1 cellular context compared by ENCODE assay signal in genomic region chr5:77213601-77214000, GRCh38.
TF ChIP-seq lines count a peak whose summit lies in the region.

No MANE protein-coding gene starts in this region.

TF ChIP-seq in HEK293, 187 proteins besides CTCF, POLR2A, EP300 and RAD21 (continued from another document):
- no peak for TF ChIP-seq ZNF146 (tag by site-specific recombination; IDR thresholded peaks at IDR 0.05)
- no peak for TF ChIP-seq ZNF449 (tag by site-specific recombination; IDR thresholded peaks at IDR 0.05)
- no peak for TF ChIP-seq SP3 (tag by site-specific recombination; IDR thresholded peaks at IDR 0.05)
- TF ChIP-seq BCL6B (tag by site-specific recombination; IDR thresholded peaks at IDR 0.05) = no peak
- no peak for TF ChIP-seq ZNF610 (tag by site-specific recombination; IDR thresholded peaks at IDR 0.05; ENCODE audit: borderline replicate concordance)
- TF ChIP-seq HOXC10 (CRISPR knock-in tag; IDR thresholded peaks at IDR 0.05) = no peak
- peak; percentile 68 for TF ChIP-seq SCRT2 (tag by site-specific recombination; IDR thresholded peaks at IDR 0.05)
- TF ChIP-seq ZBTB10 (tag by site-specific recombination; IDR thresholded peaks at IDR 0.05) = no peak
- no peak for TF ChIP-seq ZNF501 (tag by site-specific recombination; IDR thresholded peaks at IDR 0.05)
- 0 out of 2 replicates have a peak, but pooled peaks have one; percentile 8 for TF ChIP-seq ZNF362 (tag by site-specific recombination; IDR thresholded peaks at IDR 0.05)
- TF ChIP-seq ZNF629 (tag by site-specific recombination; IDR thresholded peaks at IDR 0.05) = peak; percentile 74
- no peak for TF ChIP-seq ZNF777 (tag by site-specific recombination; IDR thresholded peaks at IDR 0.05; ENCODE audit: borderline replicate concordance)
- TF ChIP-seq ZNF843 (tag by site-specific recombination; IDR thresholded peaks at IDR 0.05) = no peak
- no peak for TF ChIP-seq ZNF26 (tag by site-specific recombination; IDR thresholded peaks at IDR 0.05)
- no peak for TF ChIP-seq ZNF548 (tag by site-specific recombination; IDR thresholded peaks at IDR 0.05)
- 0 out of 2 replicates have a peak, but pooled peaks have one; percentile 19 for TF ChIP-seq KLF9 (tag by site-specific recombination; IDR thresholded peaks at IDR 0.05; ENCODE audit: low read depth)
- TF ChIP-seq ZNF580 (tag by site-specific recombination; IDR thresholded peaks at IDR 0.05) = no peak
- TF ChIP-seq ZNF140 (tag by site-specific recombination; IDR thresholded peaks at IDR 0.05) = no peak
- no peak for TF ChIP-seq SETDB1 (IDR thresholded peaks at IDR 0.05; ENCODE audit: insufficient read length, low read length)
- TF ChIP-seq ZNF398 (tag by site-specific recombination; IDR thresholded peaks at IDR 0.05) = peak; percentile 40; the same call in 1 of the 2 replicates
- no peak for TF ChIP-seq ZNF155 (tag by site-specific recombination; IDR thresholded peaks at IDR 0.05)
- TF ChIP-seq BCL11A (tag by site-specific recombination; IDR thresholded peaks at IDR 0.05; ENCODE audit: low read depth) = 0 out of 2 replicates have a peak, but pooled peaks have one; percentile 23
- no peak; the same call in 1 of the 2 replicates for TF ChIP-seq ATF2 (tag by site-specific recombination; IDR thresholded peaks at IDR 0.05; ENCODE audit: low read depth)
- TF ChIP-seq ZNF2 (tag by site-specific recombination; IDR thresholded peaks at IDR 0.05) = no peak
- TF ChIP-seq ZNF791 (tag by site-specific recombination; IDR thresholded peaks at IDR 0.05) = no peak
- TF ChIP-seq ZBTB6 (tag by site-specific recombination; IDR thresholded peaks at IDR 0.05) = no peak
- peak; percentile 72 for TF ChIP-seq TSHZ1 (tag by site-specific recombination; IDR thresholded peaks at IDR 0.05; ENCODE audit: borderline replicate concordance)
- no peak for TF ChIP-seq ZNF529 (tag by site-specific recombination; IDR thresholded peaks at IDR 0.05; ENCODE audit: insufficient replicate concordance)
- TF ChIP-seq ZSCAN4 (tag by site-specific recombination; IDR thresholded peaks at IDR 0.05) = no peak
- peak; percentile 34; the same call in 1 of the 2 replicates for TF ChIP-seq ZEB2 (tag by site-specific recombination; IDR thresholded peaks at IDR 0.05)
- no peak for TF ChIP-seq TCF7L2 (IDR thresholded peaks at IDR 0.05; ENCODE audit: borderline replicate concordance, low read depth, low read length)
- TF ChIP-seq ZNF549 (tag by site-specific recombination; IDR thresholded peaks at IDR 0.05) = no peak
- TF ChIP-seq KLF10 (tag by site-specific recombination; IDR thresholded peaks at IDR 0.05) = no peak
- TF ChIP-seq ZNF677 (tag by site-specific recombination; IDR thresholded peaks at IDR 0.05) = no peak
- TF ChIP-seq ZNF423 (tag by site-specific recombination; IDR thresholded peaks at IDR 0.05) = no peak
- no peak for TF ChIP-seq ZBTB20 (tag by site-specific recombination; IDR thresholded peaks at IDR 0.05)
- no peak for TF ChIP-seq ZNF19 (tag by site-specific recombination; IDR thresholded peaks at IDR 0.05; ENCODE audit: low read depth)
- TF ChIP-seq ZFP69B (tag by site-specific recombination; IDR thresholded peaks at IDR 0.05) = no peak
- no peak for TF ChIP-seq ZNF221 (tag by site-specific recombination; IDR thresholded peaks at IDR 0.05; ENCODE audit: borderline replicate concordance)
